Comparison of ENCODE assay signal across 11 cellular contexts in genomic region chr3:39414421-39414907, GRCh38. TPM values are rescaled to one million over a fixed set of nuclear protein-coding genes. Genes with fewer than 3 reads are reported as not detected.
DNase-seq lines count a peak whose midpoint lies in the region; ATAC-seq and TF ChIP-seq lines count a peak whose summit lies in the region.
"Had no signal": no experiment of that assay in that cellular context is flagged by ENCODE, and none has a peak within 500 bp of the region (broad histone marks: within the 10 kb centered on the region; RNA-seq: fewer than 3 reads in every experiment).

No MANE protein-coding gene starts in this region.

- intact Hi-C loops in left colon (cut with DNase I, micrococcal nuclease) = no loop called here

- peak; percentile 34 for TF ChIP-seq POLR2A in GM18951 (IDR thresholded peaks at IDR 0.05; ENCODE audit: extremely low read depth, insufficient read depth, insufficient read length)

- H3K4me3 Mint-ChIP-seq in CD4-positive, CD25-positive, alpha-beta regulatory T cell = peak overlapping the region in 2 of 4 donors; percentile 10 to 79

- no peak for TF ChIP-seq CTCF in VCaP (conservative IDR thresholded peaks at IDR 0.05)

- no peaks in the 10 kb centered on the region for H3K9me3 ChIP-seq in CD4-positive, CD25-positive, alpha-beta regulatory T cell (ENCODE audit: control insufficient read depth in 2 of 2, low read length in 2 of 2)

- peak in 1 of 2 donors; percentile 30 for ATAC-seq in CD4-positive, CD25-positive, alpha-beta regulatory T cell (ENCODE audit: low read depth in 2 of 2)
- ATAC-seq in left colon (peak; percentile 79), HG03571 (IDR thresholded peaks at IDR 0.05; ENCODE audit: unreplicated experiment) (no peak)

- DNase-seq in CD4-positive, CD25-positive, alpha-beta regulatory T cell = no peak
- DNase-seq in left colon = peak; percentile 51 to 55
- no peak for DNase-seq in DMS79 treated with DMSO at 0.1 percent for 48 hours (lab: John Stamatoyannopoulos, UW)
- no peak for DNase-seq in SKM-1 (lab: John Stamatoyannopoulos, UW; ENCODE audit: unreplicated experiment)
- no peak for DNase-seq in NCI-H1694 (lab: John Stamatoyannopoulos, UW)
- DNase-seq: activated effector memory CD4-positive, alpha-beta T cell treated with anti-CD3 and anti-CD28 coated beads, Interleukin-2, amount 50 U/mL, for 16 hours; NCI-H2081 treated with DMSO at 0.1 percent for 48 hours had no signal

- H3K9me3 Mint-ChIP-seq in CD4-positive, CD25-positive, alpha-beta regulatory T cell = peaks cover 0 to 2% (median 0%) of the 10 kb centered on the region in 7 donors

- H3K27ac Mint-ChIP-seq in CD4-positive, CD25-positive, alpha-beta regulatory T cell = peak overlapping the region in 2 of 3 donors; percentile 45 to 48

- peaks cover 6% of the 10 kb centered on the region for H3K4me1 ChIP-seq in CD4-positive, CD25-positive, alpha-beta regulatory T cell (ENCODE audit: control insufficient read depth, insufficient read depth, low read length, poor library complexity, severe bottlenecking)

- H3K27ac ChIP-seq in CD4-positive, CD25-positive, alpha-beta regulatory T cell (ENCODE audit: insufficient read depth, low read length, poor library complexity, severe bottlenecking) = peak overlapping the region; percentile 15
- peak overlapping the region; percentile 14; the same call in 1 of the 2 replicates for H3K27ac ChIP-seq in VCaP

- no peaks in the 10 kb centered on the region for H3K27me3 ChIP-seq in CD4-positive, CD25-positive, alpha-beta regulatory T cell (ENCODE audit: control insufficient read depth, insufficient read depth, low read length)

- in situ Hi-C loops in GM18951 (cut with MboI; ENCODE audit: low sequenced_read_pairs, unreplicated experiment) = no loop called here

- H3K4me3 ChIP-seq in CD4-positive, CD25-positive, alpha-beta regulatory T cell (ENCODE audit: low read depth, low read length) = no peak overlapping the region

- peaks cover 4% of the 10 kb centered on the region for H3K27me3 Mint-ChIP-seq in CD4-positive, CD25-positive, alpha-beta regulatory T cell

- H3K4me1 Mint-ChIP-seq in CD4-positive, CD25-positive, alpha-beta regulatory T cell = peaks cover 12 to 42% (median 26%) of the 10 kb centered on the region in 4 donors

- peaks cover 44% of the 10 kb centered on the region for H3K36me3 ChIP-seq in CD4-positive, CD25-positive, alpha-beta regulatory T cell (ENCODE audit: control insufficient read depth, insufficient read depth, low read length)

- peaks cover 40% of the 10 kb centered on the region for H3K36me3 Mint-ChIP-seq in CD4-positive, CD25-positive, alpha-beta regulatory T cell

RNA-seq across cellular contexts. Expression of gene RPSA, which starts 7.9 kb away (rescaled TPM):
- 1,171 TPM for total RNA-seq in CD4-positive, CD25-positive, alpha-beta regulatory T cell
- polyA plus RNA-seq in CD4-positive, CD25-positive, alpha-beta regulatory T cell = 1,000 to 10,000 TPM in 2 of 4 donors, 100 to 1,000 TPM in 2; 939 to 1,327 (median 1,114) TPM
- total RNA-seq in left colon = 100 to 1,000 TPM; 888 to 967 TPM

RNA-seq across cellular contexts. Expression of gene SLC25A38, which starts 31.3 kb away (rescaled TPM):
- total RNA-seq in CD4-positive, CD25-positive, alpha-beta regulatory T cell = 52.2 TPM
- polyA plus RNA-seq in CD4-positive, CD25-positive, alpha-beta regulatory T cell = 10 to 100 TPM; 60.9 to 70.1 (median 65.4) TPM
- total RNA-seq in left colon = 10 to 100 TPM; 38.2 to 40.7 TPM

RNA-seq across cellular contexts. Expression of gene MOBP, which starts 53.0 kb away (rescaled TPM):
- not detected for total RNA-seq in CD4-positive, CD25-positive, alpha-beta regulatory T cell
- not detected for polyA plus RNA-seq in CD4-positive, CD25-positive, alpha-beta regulatory T cell
- total RNA-seq in left colon = 1 to 10 TPM in 1 of 2 donors, under 1 TPM in 1; 0.27 to 1.3 TPM
- total RNA-seq: subcutaneous adipose tissue had no signal

Comparison
In these comparisons a context has a peak if more than half of its experiments do, and no peak if none do; other contexts are left out.
1. DNase-seq: peak in left colon (2 of 2); none in CD4-positive, CD25-positive, alpha-beta regulatory T cell (0 of 3), DMS79 treated with DMSO at 0.1 percent for 48 hours (single experiment), SKM-1 (single experiment) and NCI-H1694 (single experiment).